13 cellular contexts compared by ENCODE assay signal in the genomic region with DNA sequence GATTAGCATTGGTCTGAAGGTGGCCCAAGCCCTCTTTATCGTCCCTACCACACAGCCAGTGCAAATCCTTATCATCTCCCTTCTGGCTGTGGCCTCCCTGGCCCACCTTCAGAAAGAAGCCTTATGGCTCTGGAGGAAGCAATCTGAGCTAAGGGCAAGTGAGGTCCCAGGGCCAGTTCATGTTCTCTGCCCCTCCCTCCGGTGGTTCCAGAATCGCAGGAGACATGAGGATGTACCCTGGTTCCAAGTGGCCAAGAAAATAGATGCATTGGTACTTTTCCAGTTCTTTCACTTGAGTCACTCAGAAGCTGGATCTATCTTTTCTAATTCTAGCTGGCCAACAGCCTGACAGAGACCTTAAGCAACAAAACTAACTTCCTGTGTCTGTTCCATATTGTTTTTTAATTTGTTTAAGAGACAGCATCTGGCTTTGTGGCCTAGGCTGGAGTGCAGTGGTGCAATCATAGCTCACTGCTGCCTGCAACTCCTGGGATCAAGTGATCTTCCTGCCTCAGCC.
A peak's percentile ranks its signal among the peaks of the same experiment; 100 is the strongest.
DNase-seq lines count a peak whose midpoint lies in the region; ATAC-seq, FAIRE-seq and TF ChIP-seq lines count a peak whose summit lies in the region.
"Had no signal": no experiment of that assay in that cellular context is flagged by ENCODE, and none has a peak within 500 bp of the region (broad histone marks: within the 10 kb centered on the region; RNA-seq: fewer than 3 reads in every experiment).

No MANE protein-coding gene starts in this region.

- ATAC-seq in HG03378 (IDR thresholded peaks at IDR 0.05; ENCODE audit: unreplicated experiment), result no peak
- ATAC-seq: CD8-positive, alpha-beta T cell; esophagus mucosa had no signal

- TF ChIP-seq POLR2A in erythroblast (IDR thresholded peaks at IDR 0.05; ENCODE audit: low read length), result no peak
- TF ChIP-seq POLR2A in GM12892 (IDR thresholded peaks at IDR 0.05; ENCODE audit: low read depth, low read length), result no peak

- H3K4me1 Mint-ChIP-seq in nephron, result peaks cover 49% of the 10 kb centered on the region

- H3K36me3 Mint-ChIP-seq in nephron (ENCODE audit: low read depth), result peaks cover 75% of the 10 kb centered on the region
- H3K36me3 Mint-ChIP-seq: CD8-positive, alpha-beta T cell had no signal

- no peak overlapping the region for H3K4me3 Mint-ChIP-seq in nephron
- H3K4me3 Mint-ChIP-seq: CD8-positive, alpha-beta T cell had no signal

- H3K9ac ChIP-seq in BLaER1 treated with 17β-estradiol and CSF1 and Interleukin-3, amounts not matched to agents 10 nM and 100 nM, result no peak overlapping the region

- peaks cover 0 to 16% (median 11%) of the 10 kb centered on the region in 11 experiments; a peak in 11 of 22 replicates for H3K9me3 ChIP-seq in BLaER1 treated with 17β-estradiol and CSF1 and Interleukin-3, amounts not matched to agents 10 nM and 100 nM (replicated peaks in 1 of 11)

- peak overlapping the region in 7 of 11 experiments; percentile 4 to 76 (median 60); a peak in 11 of 22 replicates for H3K4me2 ChIP-seq in BLaER1 treated with 17β-estradiol and CSF1 and Interleukin-3, amounts not matched to agents 10 nM and 100 nM

- H3K27ac Mint-ChIP-seq in nephron, result peak overlapping the region; percentile 35 to 65 (median 51)
- H3K27ac Mint-ChIP-seq: CD8-positive, alpha-beta T cell had no signal

- peaks cover 0 to 26% (median 0%) of the 10 kb centered on the region in 11 experiments; a peak in 4 of 22 replicates for H3K36me3 ChIP-seq in BLaER1 treated with 17β-estradiol and CSF1 and Interleukin-3, amounts not matched to agents 10 nM and 100 nM

- H4K20me1 ChIP-seq in BLaER1 treated with 17β-estradiol and CSF1 and Interleukin-3, amounts not matched to agents 10 nM and 100 nM, result no peaks in the 10 kb centered on the region

- TF ChIP-seq CTCF in nephron (IDR thresholded peaks at IDR 0.05; ENCODE audit: unreplicated experiment in 3 of 3), result no peak

- no peaks in the 10 kb centered on the region for H3K27me3 ChIP-seq in BLaER1 treated with 17β-estradiol and CSF1 and Interleukin-3, amounts not matched to agents 10 nM and 100 nM

- no peak for FAIRE-seq in GM12892 (lab: Jason Lieb, UNC)

- H3K4me1 ChIP-seq in BLaER1 treated with 17β-estradiol and CSF1 and Interleukin-3, amounts not matched to agents 10 nM and 100 nM, result peaks cover 0 to 76% (median 22%) of the 10 kb centered on the region in 10 experiments; a peak in 13 of 20 replicates

- DNase-seq in OCI-M1 (lab: John Stamatoyannopoulos, UW), result peak; percentile 96
- DNase-seq in erythroblast (lab: John Stamatoyannopoulos, UW), result peak; percentile 95 to 99
- no peak for DNase-seq in NCI-H2196 treated with DMSO at 0.1 percent for 48 hours (lab: John Stamatoyannopoulos, UW; ENCODE audit: unreplicated experiment)
- no peak for DNase-seq in T-helper 1 cell
- DNase-seq in GM12892 (ENCODE audit: insufficient read length), result no peak
- DNase-seq: activated CD4-positive, alpha-beta T cell treated with anti-CD3 and anti-CD28 coated beads, Interleukin-2, amount 50 U/mL, for 1 hour; amniotic stem cell; CD8-positive, alpha-beta T cell; NCI-H146 had no signal

- H3K4me3 ChIP-seq in BLaER1 treated with 17β-estradiol and CSF1 and Interleukin-3, amounts not matched to agents 10 nM and 100 nM, result no peak overlapping the region

- H3K27ac ChIP-seq in BLaER1 treated with 17β-estradiol and CSF1 and Interleukin-3, amounts not matched to agents 10 nM and 100 nM, result peak overlapping the region in 4 of 11 experiments; percentile 7 to 16 (median 8); a peak in 5 of 22 replicates

- H3K9me3 Mint-ChIP-seq in nephron, result peaks cover 16% of the 10 kb centered on the region

- no peaks in the 10 kb centered on the region for H3K27me3 Mint-ChIP-seq in nephron (ENCODE audit: low read depth)

Comparison
In these comparisons a context has a peak if more than half of its experiments do, and no peak if none do; other contexts are left out.
1. DNase-seq: peak in OCI-M1 (single experiment) and erythroblast (2 of 2); none in NCI-H2196 treated with DMSO at 0.1 percent for 48 hours (single experiment), T-helper 1 cell (0 of 5) and GM12892 (single experiment).